1 cellular context compared by ENCODE assay signal in the genomic region with DNA sequence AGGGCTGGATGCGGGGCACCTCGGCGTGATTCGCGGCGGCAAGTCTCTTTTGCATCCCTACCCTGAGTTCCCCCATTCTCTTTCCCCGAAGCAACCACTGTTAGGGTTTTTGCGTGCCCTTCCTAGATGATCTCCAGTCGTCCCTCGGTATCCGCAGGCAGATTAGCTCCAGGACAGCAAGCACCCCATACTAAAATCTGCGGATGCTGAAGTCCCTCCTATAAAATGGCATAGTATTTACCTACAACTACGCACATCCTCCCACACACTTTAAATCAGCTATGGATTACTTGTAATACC.
A peak's percentile ranks its signal among the peaks of the same experiment; 100 is the strongest.
TF ChIP-seq lines count a peak whose summit lies in the region.

No MANE protein-coding gene starts in this region.

TF ChIP-seq in HEK293, 187 proteins besides CTCF, POLR2A, EP300 and RAD21 (continued from another document):
- TF ChIP-seq, protein P1, sequence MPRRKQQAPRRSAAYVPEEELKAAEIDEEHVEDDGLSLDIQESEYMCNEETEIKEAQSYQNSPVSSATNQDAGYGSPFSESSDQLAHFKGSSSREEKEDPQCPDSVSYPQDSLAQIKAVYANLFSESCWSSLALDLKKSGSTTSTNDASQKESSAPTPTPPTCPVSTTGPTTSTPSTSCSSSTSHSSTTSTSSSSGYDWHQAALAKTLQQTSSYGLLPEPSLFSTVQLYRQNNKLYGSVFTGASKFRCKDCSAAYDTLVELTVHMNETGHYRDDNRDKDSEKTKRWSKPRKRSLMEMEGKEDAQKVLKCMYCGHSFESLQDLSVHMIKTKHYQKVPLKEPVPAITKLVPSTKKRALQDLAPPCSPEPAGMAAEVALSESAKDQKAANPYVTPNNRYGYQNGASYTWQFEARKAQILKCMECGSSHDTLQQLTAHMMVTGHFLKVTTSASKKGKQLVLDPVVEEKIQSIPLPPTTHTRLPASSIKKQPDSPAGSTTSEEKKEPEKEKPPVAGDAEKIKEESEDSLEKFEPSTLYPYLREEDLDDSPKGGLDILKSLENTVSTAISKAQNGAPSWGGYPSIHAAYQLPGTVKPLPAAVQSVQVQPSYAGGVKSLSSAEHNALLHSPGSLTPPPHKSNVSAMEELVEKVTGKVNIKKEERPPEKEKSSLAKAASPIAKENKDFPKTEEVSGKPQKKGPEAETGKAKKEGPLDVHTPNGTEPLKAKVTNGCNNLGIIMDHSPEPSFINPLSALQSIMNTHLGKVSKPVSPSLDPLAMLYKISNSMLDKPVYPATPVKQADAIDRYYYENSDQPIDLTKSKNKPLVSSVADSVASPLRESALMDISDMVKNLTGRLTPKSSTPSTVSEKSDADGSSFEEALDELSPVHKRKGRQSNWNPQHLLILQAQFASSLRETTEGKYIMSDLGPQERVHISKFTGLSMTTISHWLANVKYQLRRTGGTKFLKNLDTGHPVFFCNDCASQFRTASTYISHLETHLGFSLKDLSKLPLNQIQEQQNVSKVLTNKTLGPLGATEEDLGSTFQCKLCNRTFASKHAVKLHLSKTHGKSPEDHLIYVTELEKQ (tag by site-specific recombination; IDR thresholded peaks at IDR 0.05; ENCODE audit: borderline replicate concordance), result no peak
- TF ChIP-seq ZNF426 (tag by site-specific recombination; IDR thresholded peaks at IDR 0.05), result no peak
- TF ChIP-seq ZNF2 (tag by site-specific recombination; IDR thresholded peaks at IDR 0.05), result no peak
- no peak for TF ChIP-seq WT1 (tag by site-specific recombination; IDR thresholded peaks at IDR 0.05)
- TF ChIP-seq, protein P2, sequence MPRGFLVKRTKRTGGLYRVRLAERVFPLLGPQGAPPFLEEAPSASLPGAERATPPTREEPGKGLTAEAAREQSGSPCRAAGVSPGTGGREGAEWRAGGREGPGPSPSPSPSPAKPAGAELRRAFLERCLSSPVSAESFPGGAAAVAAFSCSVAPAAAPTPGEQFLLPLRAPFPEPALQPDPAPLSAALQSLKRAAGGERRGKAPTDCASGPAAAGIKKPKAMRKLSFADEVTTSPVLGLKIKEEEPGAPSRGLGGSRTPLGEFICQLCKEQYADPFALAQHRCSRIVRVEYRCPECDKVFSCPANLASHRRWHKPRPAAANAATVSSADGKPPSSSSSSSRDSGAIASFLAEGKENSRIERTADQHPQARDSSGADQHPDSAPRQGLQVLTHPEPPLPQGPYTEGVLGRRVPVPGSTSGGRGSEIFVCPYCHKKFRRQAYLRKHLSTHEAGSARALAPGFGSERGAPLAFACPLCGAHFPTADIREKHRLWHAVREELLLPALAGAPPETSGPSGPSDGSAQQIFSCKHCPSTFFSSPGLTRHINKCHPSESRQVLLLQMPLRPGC (tag by site-specific recombination; IDR thresholded peaks at IDR 0.05), result no peak
- TF ChIP-seq ZNF239 (tag by site-specific recombination; IDR thresholded peaks at IDR 0.05), result no peak
- TF ChIP-seq ZBTB17 (tag by site-specific recombination; IDR thresholded peaks at IDR 0.05), result 0 out of 2 replicates have a peak, but pooled peaks have one; percentile 40
- no peak for TF ChIP-seq ZNF777 (tag by site-specific recombination; IDR thresholded peaks at IDR 0.05; ENCODE audit: borderline replicate concordance)
- TF ChIP-seq ZBTB7A (tag by site-specific recombination; IDR thresholded peaks at IDR 0.05; ENCODE audit: low read depth), result no peak; the same call in 1 of the 2 replicates
- no peak for TF ChIP-seq ZNF423 (tag by site-specific recombination; IDR thresholded peaks at IDR 0.05)
- no peak for TF ChIP-seq ZNF19 (tag by site-specific recombination; IDR thresholded peaks at IDR 0.05; ENCODE audit: low read depth)
- TF ChIP-seq ZNF121 (tag by site-specific recombination; IDR thresholded peaks at IDR 0.05), result no peak
- TF ChIP-seq, protein P3, sequence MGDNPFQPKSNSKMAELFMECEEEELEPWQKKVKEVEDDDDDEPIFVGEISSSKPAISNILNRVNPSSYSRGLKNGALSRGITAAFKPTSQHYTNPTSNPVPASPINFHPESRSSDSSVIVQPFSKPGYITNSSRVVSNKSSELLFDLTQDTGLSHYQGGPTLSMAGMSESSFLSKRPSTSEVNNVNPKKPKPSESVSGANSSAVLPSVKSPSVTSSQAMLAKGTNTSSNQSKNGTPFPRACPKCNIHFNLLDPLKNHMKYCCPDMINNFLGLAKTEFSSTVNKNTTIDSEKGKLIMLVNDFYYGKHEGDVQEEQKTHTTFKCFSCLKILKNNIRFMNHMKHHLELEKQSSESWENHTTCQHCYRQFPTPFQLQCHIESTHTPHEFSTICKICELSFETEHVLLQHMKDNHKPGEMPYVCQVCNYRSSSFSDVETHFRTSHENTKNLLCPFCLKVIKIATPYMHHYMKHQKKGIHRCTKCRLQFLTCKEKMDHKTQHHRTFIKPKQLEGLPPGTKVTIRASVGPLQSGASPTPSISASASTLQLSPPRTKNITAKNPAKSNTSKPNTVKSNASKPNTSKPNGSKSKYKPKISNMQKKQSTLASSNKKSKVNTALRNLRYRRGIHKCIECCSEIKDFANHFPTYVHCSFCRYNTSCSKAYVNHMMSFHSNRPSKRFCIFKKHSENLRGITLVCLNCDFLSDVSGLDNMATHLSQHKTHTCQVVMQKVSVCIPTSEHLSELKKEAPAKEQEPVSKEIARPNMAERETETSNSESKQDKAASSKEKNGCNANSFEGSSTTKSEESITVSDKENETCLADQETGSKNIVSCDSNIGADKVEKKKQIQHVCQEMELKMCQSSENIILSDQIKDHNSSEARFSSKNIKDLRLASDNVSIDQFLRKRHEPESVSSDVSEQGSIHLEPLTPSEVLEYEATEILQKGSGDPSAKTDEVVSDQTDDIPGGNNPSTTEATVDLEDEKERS (tag by site-specific recombination; IDR thresholded peaks at IDR 0.05), result no peak
- no peak for TF ChIP-seq SCRT2 (tag by site-specific recombination; IDR thresholded peaks at IDR 0.05)
- TF ChIP-seq ZNF510 (tag by site-specific recombination; IDR thresholded peaks at IDR 0.05; ENCODE audit: insufficient replicate concordance), result no peak
- no peak for TF ChIP-seq ZNF223 (tag by site-specific recombination; IDR thresholded peaks at IDR 0.05)
- TF ChIP-seq GLIS2 (tag by site-specific recombination; IDR thresholded peaks at IDR 0.05), result 0 out of 2 replicates have a peak, but pooled peaks have one; percentile 3
- no peak for TF ChIP-seq ZNF660 (tag by site-specific recombination; IDR thresholded peaks at IDR 0.05)
- no peak for TF ChIP-seq ZSCAN30 (tag by site-specific recombination; IDR thresholded peaks at IDR 0.05)
- TF ChIP-seq ZNF16 (tag by site-specific recombination; IDR thresholded peaks at IDR 0.05; ENCODE audit: low read depth), result no peak
- TF ChIP-seq ZNF626 (tag by site-specific recombination; IDR thresholded peaks at IDR 0.05), result no peak
- TF ChIP-seq ZBTB48 (tag by site-specific recombination; IDR thresholded peaks at IDR 0.05), result no peak
- no peak for TF ChIP-seq ZNF391 (tag by site-specific recombination; IDR thresholded peaks at IDR 0.05; ENCODE audit: borderline replicate concordance, low read depth)
- TF ChIP-seq SALL2 (tag by site-specific recombination; IDR thresholded peaks at IDR 0.05; ENCODE audit: borderline replicate concordance), result no peak
- TF ChIP-seq, protein P4, sequence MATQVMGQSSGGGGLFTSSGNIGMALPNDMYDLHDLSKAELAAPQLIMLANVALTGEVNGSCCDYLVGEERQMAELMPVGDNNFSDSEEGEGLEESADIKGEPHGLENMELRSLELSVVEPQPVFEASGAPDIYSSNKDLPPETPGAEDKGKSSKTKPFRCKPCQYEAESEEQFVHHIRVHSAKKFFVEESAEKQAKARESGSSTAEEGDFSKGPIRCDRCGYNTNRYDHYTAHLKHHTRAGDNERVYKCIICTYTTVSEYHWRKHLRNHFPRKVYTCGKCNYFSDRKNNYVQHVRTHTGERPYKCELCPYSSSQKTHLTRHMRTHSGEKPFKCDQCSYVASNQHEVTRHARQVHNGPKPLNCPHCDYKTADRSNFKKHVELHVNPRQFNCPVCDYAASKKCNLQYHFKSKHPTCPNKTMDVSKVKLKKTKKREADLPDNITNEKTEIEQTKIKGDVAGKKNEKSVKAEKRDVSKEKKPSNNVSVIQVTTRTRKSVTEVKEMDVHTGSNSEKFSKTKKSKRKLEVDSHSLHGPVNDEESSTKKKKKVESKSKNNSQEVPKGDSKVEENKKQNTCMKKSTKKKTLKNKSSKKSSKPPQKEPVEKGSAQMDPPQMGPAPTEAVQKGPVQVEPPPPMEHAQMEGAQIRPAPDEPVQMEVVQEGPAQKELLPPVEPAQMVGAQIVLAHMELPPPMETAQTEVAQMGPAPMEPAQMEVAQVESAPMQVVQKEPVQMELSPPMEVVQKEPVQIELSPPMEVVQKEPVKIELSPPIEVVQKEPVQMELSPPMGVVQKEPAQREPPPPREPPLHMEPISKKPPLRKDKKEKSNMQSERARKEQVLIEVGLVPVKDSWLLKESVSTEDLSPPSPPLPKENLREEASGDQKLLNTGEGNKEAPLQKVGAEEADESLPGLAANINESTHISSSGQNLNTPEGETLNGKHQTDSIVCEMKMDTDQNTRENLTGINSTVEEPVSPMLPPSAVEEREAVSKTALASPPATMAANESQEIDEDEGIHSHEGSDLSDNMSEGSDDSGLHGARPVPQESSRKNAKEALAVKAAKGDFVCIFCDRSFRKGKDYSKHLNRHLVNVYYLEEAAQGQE (tag by site-specific recombination; IDR thresholded peaks at IDR 0.05), result no peak
- TF ChIP-seq ZNF23 (tag by site-specific recombination; IDR thresholded peaks at IDR 0.05; ENCODE audit: borderline replicate concordance), result no peak
- no peak for TF ChIP-seq ZNF677 (tag by site-specific recombination; IDR thresholded peaks at IDR 0.05)
- no peak for TF ChIP-seq SCRT1 (tag by site-specific recombination; IDR thresholded peaks at IDR 0.05; ENCODE audit: borderline replicate concordance)
- TF ChIP-seq ZNF624 (tag by site-specific recombination; IDR thresholded peaks at IDR 0.05), result no peak
- TF ChIP-seq, protein P5, sequence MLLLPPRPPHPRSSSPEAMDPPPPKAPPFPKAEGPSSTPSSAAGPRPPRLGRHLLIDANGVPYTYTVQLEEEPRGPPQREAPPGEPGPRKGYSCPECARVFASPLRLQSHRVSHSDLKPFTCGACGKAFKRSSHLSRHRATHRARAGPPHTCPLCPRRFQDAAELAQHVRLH (tag by site-specific recombination; IDR thresholded peaks at IDR 0.05), result no peak
- no peak for TF ChIP-seq SETDB1 (IDR thresholded peaks at IDR 0.05; ENCODE audit: insufficient read length, low read length)
- TF ChIP-seq YY1 (tag by site-specific recombination; IDR thresholded peaks at IDR 0.05), result no peak
- no peak for TF ChIP-seq GFI1B (tag by site-specific recombination; IDR thresholded peaks at IDR 0.05)
- no peak for TF ChIP-seq ZNF785 (tag by site-specific recombination; IDR thresholded peaks at IDR 0.05)
- no peak for TF ChIP-seq TRIM28 (IDR thresholded peaks at IDR 0.05; ENCODE audit: borderline replicate concordance, low read length)
- TF ChIP-seq ZBTB21 (tag by site-specific recombination; IDR thresholded peaks at IDR 0.05), result no peak
- TF ChIP-seq ZNF184 (tag by site-specific recombination; IDR thresholded peaks at IDR 0.05), result no peak
- no peak for TF ChIP-seq ZNF501 (tag by site-specific recombination; IDR thresholded peaks at IDR 0.05)
- TF ChIP-seq REPIN1 (tag by site-specific recombination; IDR thresholded peaks at IDR 0.05; ENCODE audit: low read depth), result no peak
- TF ChIP-seq ZSCAN16 (tag by site-specific recombination; IDR thresholded peaks at IDR 0.05), result no peak
- TF ChIP-seq ZNF571 (tag by site-specific recombination; IDR thresholded peaks at IDR 0.05), result no peak
- TF ChIP-seq OVOL3 (tag by site-specific recombination; IDR thresholded peaks at IDR 0.05), result no peak
- TF ChIP-seq ZNF843 (tag by site-specific recombination; IDR thresholded peaks at IDR 0.05), result no peak; the same call in 1 of the 2 replicates
- TF ChIP-seq ZNF621 (tag by site-specific recombination; IDR thresholded peaks at IDR 0.05), result no peak
- TF ChIP-seq HOXD13 (CRISPR knock-in tag; IDR thresholded peaks at IDR 0.05; ENCODE audit: borderline replicate concordance), result no peak
- TF ChIP-seq, protein P6, sequence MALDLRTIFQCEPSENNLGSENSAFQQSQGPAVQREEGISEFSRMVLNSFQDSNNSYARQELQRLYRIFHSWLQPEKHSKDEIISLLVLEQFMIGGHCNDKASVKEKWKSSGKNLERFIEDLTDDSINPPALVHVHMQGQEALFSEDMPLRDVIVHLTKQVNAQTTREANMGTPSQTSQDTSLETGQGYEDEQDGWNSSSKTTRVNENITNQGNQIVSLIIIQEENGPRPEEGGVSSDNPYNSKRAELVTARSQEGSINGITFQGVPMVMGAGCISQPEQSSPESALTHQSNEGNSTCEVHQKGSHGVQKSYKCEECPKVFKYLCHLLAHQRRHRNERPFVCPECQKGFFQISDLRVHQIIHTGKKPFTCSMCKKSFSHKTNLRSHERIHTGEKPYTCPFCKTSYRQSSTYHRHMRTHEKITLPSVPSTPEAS (tag by site-specific recombination; IDR thresholded peaks at IDR 0.05), result 0 out of 2 replicates have a peak, but pooled peaks have one; percentile 9
- TF ChIP-seq RBAK (tag by site-specific recombination; IDR thresholded peaks at IDR 0.05), result no peak
- TF ChIP-seq KLF9 (tag by site-specific recombination; IDR thresholded peaks at IDR 0.05; ENCODE audit: low read depth), result no peak
- no peak for TF ChIP-seq ZNF248 (tag by site-specific recombination; IDR thresholded peaks at IDR 0.05)
- TF ChIP-seq BCL11A (tag by site-specific recombination; IDR thresholded peaks at IDR 0.05; ENCODE audit: low read depth), result no peak
- no peak for TF ChIP-seq ZNF473 (tag by site-specific recombination; IDR thresholded peaks at IDR 0.05)
- TF ChIP-seq, protein P7, sequence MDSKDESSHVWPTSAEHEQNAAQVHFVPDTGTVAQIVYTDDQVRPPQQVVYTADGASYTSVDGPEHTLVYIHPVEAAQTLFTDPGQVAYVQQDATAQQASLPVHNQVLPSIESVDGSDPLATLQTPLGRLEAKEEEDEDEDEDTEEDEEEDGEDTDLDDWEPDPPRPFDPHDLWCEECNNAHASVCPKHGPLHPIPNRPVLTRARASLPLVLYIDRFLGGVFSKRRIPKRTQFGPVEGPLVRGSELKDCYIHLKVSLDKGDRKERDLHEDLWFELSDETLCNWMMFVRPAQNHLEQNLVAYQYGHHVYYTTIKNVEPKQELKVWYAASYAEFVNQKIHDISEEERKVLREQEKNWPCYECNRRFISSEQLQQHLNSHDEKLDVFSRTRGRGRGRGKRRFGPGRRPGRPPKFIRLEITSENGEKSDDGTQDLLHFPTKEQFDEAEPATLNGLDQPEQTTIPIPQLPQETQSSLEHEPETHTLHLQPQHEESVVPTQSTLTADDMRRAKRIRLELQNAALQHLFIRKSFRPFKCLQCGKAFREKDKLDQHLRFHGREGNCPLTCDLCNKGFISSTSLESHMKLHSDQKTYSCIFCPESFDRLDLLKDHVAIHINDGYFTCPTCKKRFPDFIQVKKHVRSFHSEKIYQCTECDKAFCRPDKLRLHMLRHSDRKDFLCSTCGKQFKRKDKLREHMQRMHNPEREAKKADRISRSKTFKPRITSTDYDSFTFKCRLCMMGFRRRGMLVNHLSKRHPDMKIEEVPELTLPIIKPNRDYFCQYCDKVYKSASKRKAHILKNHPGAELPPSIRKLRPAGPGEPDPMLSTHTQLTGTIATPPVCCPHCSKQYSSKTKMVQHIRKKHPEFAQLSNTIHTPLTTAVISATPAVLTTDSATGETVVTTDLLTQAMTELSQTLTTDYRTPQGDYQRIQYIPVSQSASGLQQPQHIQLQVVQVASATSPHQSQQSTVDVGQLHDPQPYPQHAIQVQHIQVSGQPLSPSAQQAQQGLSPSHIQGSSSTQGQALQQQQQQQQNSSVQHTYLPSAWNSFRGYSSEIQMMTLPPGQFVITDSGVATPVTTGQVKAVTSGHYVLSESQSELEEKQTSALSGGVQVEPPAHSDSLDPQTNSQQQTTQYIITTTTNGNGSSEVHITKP (tag by site-specific recombination; IDR thresholded peaks at IDR 0.05), result 0 out of 2 replicates have a peak, but pooled peaks have one; percentile 34
